In the genomic region with DNA sequence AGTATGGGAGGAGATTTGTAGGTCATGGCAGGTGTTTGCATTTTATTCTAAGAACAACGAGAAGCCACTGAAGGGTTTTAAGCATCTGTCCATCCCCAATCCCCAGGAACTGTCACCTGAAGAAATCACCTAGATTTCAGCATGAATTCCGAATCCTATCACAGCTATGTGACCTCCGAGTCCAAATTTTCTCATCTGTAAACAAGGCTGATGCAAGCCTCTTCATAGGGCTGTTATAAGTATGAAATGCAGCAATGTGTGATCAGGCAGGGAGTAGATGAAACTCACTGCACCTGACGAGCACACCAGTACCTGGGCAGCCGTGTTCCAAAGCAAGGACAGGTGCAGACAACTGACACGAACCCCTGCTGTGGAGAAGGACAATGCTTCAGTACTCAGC, we compare ENCODE assay signal across 20 cellular contexts. TPM values are rescaled to one million over a fixed set of nuclear protein-coding genes. Genes with fewer than 3 reads are reported as not detected.
"Had no signal": no experiment of that assay in that cellular context is flagged by ENCODE, and none has a peak within 500 bp of the region (broad histone marks: within the 10 kb centered on the region; RNA-seq: fewer than 3 reads in every experiment).

No MANE protein-coding gene starts in this region.

- H3K36me3 Mint-ChIP-seq: activated CD4-positive, alpha-beta memory T cell treated with anti-CD3 and anti-CD28 coated beads for 36 hours; activated CD8-positive, alpha-beta memory T cell treated with anti-CD3 and anti-CD28 coated beads, Interleukin-2, amount 10 ng/mL, durations not matched to agents 7 days and 5 days; natural killer cell treated with Interleukin-12 subunit alpha and Interleukin-12 subunit beta and Interleukin-15 and Interleukin-18, amount 100 ng/mL, for 72 hours; stimulated activated effector memory CD8-positive, alpha-beta T cell treated with anti-CD3 and anti-CD28 coated beads, Interleukin-12 subunit alpha, Interleukin-12 subunit beta, amount 100 ng/mL, for 72 hours had no signal

- H3K4me3 Mint-ChIP-seq: activated CD4-positive, alpha-beta memory T cell treated with anti-CD3 and anti-CD28 coated beads for 36 hours; activated CD4-positive, alpha-beta T cell treated with anti-CD3 and anti-CD28 coated beads for 36 hours; activated CD8-positive, alpha-beta memory T cell treated with anti-CD3 and anti-CD28 coated beads, Interleukin-2, amount 10 ng/mL, durations not matched to agents 7 days and 5 days; activated naive CD4-positive, alpha-beta T cell treated with anti-CD3 and anti-CD28 coated beads for 36 hours; natural killer cell treated with Interleukin-12 subunit alpha and Interleukin-12 subunit beta and Interleukin-15 and Interleukin-18, amount 100 ng/mL, for 72 hours; stimulated activated effector memory CD8-positive, alpha-beta T cell treated with anti-CD3 and anti-CD28 coated beads, Interleukin-12 subunit alpha, Interleukin-12 subunit beta, amount 100 ng/mL, for 72 hours had no signal

- H3K27ac Mint-ChIP-seq: activated CD4-positive, alpha-beta memory T cell treated with anti-CD3 and anti-CD28 coated beads for 36 hours; activated CD4-positive, alpha-beta T cell treated with anti-CD3 and anti-CD28 coated beads for 36 hours; activated CD8-positive, alpha-beta memory T cell treated with anti-CD3 and anti-CD28 coated beads, Interleukin-2, amount 10 ng/mL, durations not matched to agents 7 days and 5 days; activated naive CD4-positive, alpha-beta T cell treated with anti-CD3 and anti-CD28 coated beads for 36 hours; activated T-helper 2 cell treated with anti-CD3 and anti-CD28 coated beads, Interferon-gamma antibody, Interleukin-2, Interleukin-4, amounts not matched to agents 10 μg/mL and 5 μg/mL and 100 μg/mL, durations not matched to agents 14 hours and 24 hours and 36 hours; natural killer cell treated with Interleukin-12 subunit alpha and Interleukin-12 subunit beta and Interleukin-15 and Interleukin-18, amount 100 ng/mL, for 72 hours; stimulated activated effector memory CD8-positive, alpha-beta T cell treated with anti-CD3 and anti-CD28 coated beads, Interleukin-12 subunit alpha, Interleukin-12 subunit beta, amount 100 ng/mL, for 72 hours had no signal

- H3K9me3 Mint-ChIP-seq: activated CD4-positive, alpha-beta memory T cell treated with anti-CD3 and anti-CD28 coated beads for 36 hours; activated naive CD4-positive, alpha-beta T cell treated with anti-CD3 and anti-CD28 coated beads for 36 hours; activated T-helper 2 cell treated with anti-CD3 and anti-CD28 coated beads, Interferon-gamma antibody, Interleukin-2, Interleukin-4, amounts not matched to agents 10 μg/mL and 5 μg/mL and 100 μg/mL, durations not matched to agents 14 hours and 24 hours and 36 hours; natural killer cell treated with Interleukin-12 subunit alpha and Interleukin-12 subunit beta and Interleukin-15 and Interleukin-18, amount 100 ng/mL, for 72 hours; stimulated activated effector memory CD8-positive, alpha-beta T cell treated with anti-CD3 and anti-CD28 coated beads, Interleukin-12 subunit alpha, Interleukin-12 subunit beta, amount 100 ng/mL, for 72 hours had no signal

- H3K36me3 ChIP-seq: WERI-Rb-1 had no signal

- H3K27me3 Mint-ChIP-seq: activated CD4-positive, alpha-beta memory T cell treated with anti-CD3 and anti-CD28 coated beads for 36 hours had no signal

- DNase-seq: activated CD4-positive, alpha-beta memory T cell treated with anti-CD3 and anti-CD28 coated beads for 36 hours; activated CD4-positive, alpha-beta T cell treated with anti-CD3 and anti-CD28 coated beads for 36 hours; activated CD8-positive, alpha-beta memory T cell treated with anti-CD3 and anti-CD28 coated beads, Interleukin-2, amount 10 ng/mL, durations not matched to agents 7 days and 5 days; activated naive CD4-positive, alpha-beta T cell treated with anti-CD3 and anti-CD28 coated beads for 36 hours; activated T-cell treated with anti-CD3 and anti-CD28 coated beads, Interleukin-2, amount 50 U/mL, for 1 hour; head of caudate nucleus; kidney glomerular epithelial cell; posterior cingulate gyrus; retina; WERI-Rb-1 had no signal

- ATAC-seq: activated CD4-positive, alpha-beta T cell treated with anti-CD3 and anti-CD28 coated beads for 36 hours; activated CD8-positive, alpha-beta memory T cell treated with anti-CD3 and anti-CD28 coated beads, Interleukin-2, amount 10 ng/mL, durations not matched to agents 7 days and 5 days; natural killer cell treated with Interleukin-12 subunit alpha and Interleukin-12 subunit beta and Interleukin-15 and Interleukin-18, amount 100 ng/mL, for 72 hours; stimulated activated effector memory CD8-positive, alpha-beta T cell treated with anti-CD3 and anti-CD28 coated beads, Interleukin-12 subunit alpha, Interleukin-12 subunit beta, amount 100 ng/mL, for 72 hours had no signal

RNA-seq across cellular contexts. Expression of gene HABP2, which starts 14.0 kb away (rescaled TPM):
- total RNA-seq: activated CD4-positive, alpha-beta memory T cell treated with anti-CD3 and anti-CD28 coated beads for 36 hours; activated CD4-positive, alpha-beta T cell treated with anti-CD3 and anti-CD28 coated beads for 36 hours; activated CD8-positive, alpha-beta memory T cell treated with anti-CD3 and anti-CD28 coated beads, Interleukin-2, amount 10 ng/mL, durations not matched to agents 7 days and 5 days; activated naive CD4-positive, alpha-beta T cell treated with anti-CD3 and anti-CD28 coated beads for 36 hours; activated T-helper 2 cell treated with anti-CD3 and anti-CD28 coated beads, Interferon-gamma antibody, Interleukin-2, Interleukin-4, amounts not matched to agents 10 μg/mL and 5 μg/mL and 100 μg/mL, durations not matched to agents 14 hours and 24 hours and 36 hours; astrocyte; bronchial epithelial cell; chondrocyte; dermis microvascular lymphatic vessel endothelial cell; fibroblast of lung; frontal cortex; mesenteric fat pad; natural killer cell treated with Interleukin-12 subunit alpha and Interleukin-12 subunit beta and Interleukin-15 and Interleukin-18, amount 100 ng/mL, for 72 hours had no signal
